In genomic region chr6:20658053-20658452, GRCh38 we compare ENCODE assay signal across 1 cellular context.
A peak's percentile ranks its signal among the peaks of the same experiment; 100 is the strongest.
TF ChIP-seq lines count a peak whose summit lies in the region.

No MANE protein-coding gene starts in this region.

TF ChIP-seq in HepG2, 621 proteins besides CTCF, POLR2A, EP300 and RAD21 (continued from another document and continues in another):
- TF ChIP-seq ZNF766 (CRISPR knock-in tag; IDR thresholded peaks at IDR 0.05; ENCODE audit: borderline replicate concordance) (no peak), ZNF598 (CRISPR knock-in tag; IDR thresholded peaks at IDR 0.05; ENCODE audit: borderline replicate concordance) (no peak), HOXD1 (CRISPR knock-in tag; IDR thresholded peaks at IDR 0.05) (no peak), HNF1A (IDR thresholded peaks at IDR 0.05; ENCODE audit: low read depth) (0 out of 2 replicates have a peak, but pooled peaks have one; percentile 26), HNF1A (CRISPR knock-in tag; IDR thresholded peaks at IDR 0.05; ENCODE audit: borderline replicate concordance) (0 out of 2 replicates have a peak, but pooled peaks have one; percentile 33), ZNF7 (CRISPR knock-in tag; IDR thresholded peaks at IDR 0.05) (no peak), USF2 (IDR thresholded peaks at IDR 0.05; ENCODE audit: low read depth, low read length) (no peak), USF2 (CRISPR knock-in tag; IDR thresholded peaks at IDR 0.05; ENCODE audit: borderline replicate concordance) (no peak), HOXA5 (CRISPR knock-in tag; IDR thresholded peaks at IDR 0.05) (no peak), ZNF703 (CRISPR knock-in tag; IDR thresholded peaks at IDR 0.05; ENCODE audit: borderline replicate concordance) (no peak), CSRNP2 (CRISPR knock-in tag; conservative IDR thresholded peaks at IDR 0.05; ENCODE audit: low read depth) (no peak), MEIS1 (CRISPR knock-in tag; IDR thresholded peaks at IDR 0.05; ENCODE audit: borderline replicate concordance) (no peak), TEF (CRISPR knock-in tag; IDR thresholded peaks at IDR 0.05) (no peak), ARID2 (CRISPR knock-in tag; IDR thresholded peaks at IDR 0.05; ENCODE audit: borderline replicate concordance) (no peak), ZNF652 (CRISPR knock-in tag; IDR thresholded peaks at IDR 0.05; ENCODE audit: borderline replicate concordance, low read depth) (no peak), TCF7 (IDR thresholded peaks at IDR 0.05; ENCODE audit: low read depth) (peak; percentile 75), RXRB (CRISPR knock-in tag; IDR thresholded peaks at IDR 0.05; ENCODE audit: borderline replicate concordance) (peak; percentile 60), TBL1XR1 (IDR thresholded peaks at IDR 0.05; ENCODE audit: borderline replicate concordance, low read length, partially characterized antibody) (no peak), ZBTB1 (CRISPR knock-in tag; IDR thresholded peaks at IDR 0.05; ENCODE audit: borderline replicate concordance) (no peak), ZBED4 (CRISPR knock-in tag; IDR thresholded peaks at IDR 0.05; ENCODE audit: borderline replicate concordance) (no peak), ZBTB14 (CRISPR knock-in tag; IDR thresholded peaks at IDR 0.05) (no peak), RNF2 (conservative IDR thresholded peaks at IDR 0.05; ENCODE audit: low read depth) (no peak), YY1 (IDR thresholded peaks at IDR 0.05; ENCODE audit: insufficient read depth, insufficient replicate concordance, low read depth, low read length) (no peak), RFXAP (CRISPR knock-in tag; IDR thresholded peaks at IDR 0.05; ENCODE audit: borderline replicate concordance) (no peak), RARG (CRISPR knock-in tag; IDR thresholded peaks at IDR 0.05; ENCODE audit: low read depth) (no peak), TSC22D2 (CRISPR knock-in tag; IDR thresholded peaks at IDR 0.05; ENCODE audit: borderline replicate concordance) (no peak), HMGA1 (CRISPR knock-in tag; conservative IDR thresholded peaks at IDR 0.05) (no peak), ZNF790 (CRISPR knock-in tag; IDR thresholded peaks at IDR 0.05; ENCODE audit: borderline replicate concordance) (no peak), KDM4B (CRISPR knock-in tag; IDR thresholded peaks at IDR 0.05) (no peak), ZNF224 (CRISPR knock-in tag; IDR thresholded peaks at IDR 0.05) (no peak), ZFYVE20 (CRISPR knock-in tag; IDR thresholded peaks at IDR 0.05; ENCODE audit: borderline replicate concordance, low read depth) (no peak), DR1 (CRISPR knock-in tag; IDR thresholded peaks at IDR 0.05) (no peak), BATF2 (CRISPR knock-in tag; IDR thresholded peaks at IDR 0.05) (no peak), ZNF142 (CRISPR knock-in tag; IDR thresholded peaks at IDR 0.05) (no peak), ZSCAN20 (CRISPR knock-in tag; IDR thresholded peaks at IDR 0.05; ENCODE audit: borderline replicate concordance) (no peak), ZFY (CRISPR knock-in tag; IDR thresholded peaks at IDR 0.05) (no peak), MAZ (IDR thresholded peaks at IDR 0.05; ENCODE audit: borderline replicate concordance, low read depth, low read length) (no peak), MAZ (CRISPR knock-in tag; IDR thresholded peaks at IDR 0.05; ENCODE audit: low read depth) (no peak), ZNF510 (CRISPR knock-in tag; IDR thresholded peaks at IDR 0.05; ENCODE audit: low read depth) (no peak)
